Comparison of ENCODE assay signal across 11 cellular contexts in the genomic region with DNA sequence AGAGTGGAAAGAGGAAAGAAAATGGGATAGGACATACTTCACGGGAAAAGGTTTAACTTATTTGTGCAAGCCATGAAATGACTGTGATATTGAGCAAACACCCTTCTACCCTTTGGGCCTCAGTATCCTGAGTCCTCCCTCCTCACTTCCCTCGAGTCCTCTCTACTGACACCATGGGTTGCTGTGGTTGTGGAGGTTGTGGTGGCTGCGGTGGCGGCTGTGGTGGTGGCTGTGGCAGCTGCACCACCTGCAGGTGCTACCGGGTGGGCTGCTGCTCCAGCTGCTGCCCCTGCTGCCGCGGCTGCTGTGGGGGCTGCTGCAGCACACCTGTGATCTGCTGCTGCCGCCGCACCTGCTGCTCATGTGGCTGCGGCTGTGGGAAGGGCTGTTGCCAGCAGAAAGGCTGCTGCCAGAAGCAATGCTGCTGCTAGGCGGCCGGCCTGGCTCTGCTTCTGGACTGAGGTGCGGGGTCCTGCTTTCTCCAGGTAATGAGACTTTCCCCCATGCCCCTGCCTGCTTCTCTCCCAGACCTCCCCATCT. TPM values are rescaled to one million over a fixed set of nuclear protein-coding genes. Genes with fewer than 3 reads are reported as not detected.
"Had no signal": no experiment of that assay in that cellular context is flagged by ENCODE, and none has a peak within 500 bp of the region (broad histone marks: within the 10 kb centered on the region; RNA-seq: fewer than 3 reads in every experiment).

TSS of gene SCYGR5 (plus strand) at position 174 of the 540 bp plus-strand sequence. CDS start at position 174, 0 bp downstream.

RNA-seq across cellular contexts. Expression of gene SCYGR5, which starts in this region (rescaled TPM):
- total RNA-seq: LHCN-M2; MCF 10A; OCI-LY7; PC-9; Right ventricle myocardium inferior; RPMI7951; SJCRH30; SK-MEL-5; T-cell; T-helper 1 cell treated with Interleukin-12 subunit alpha and Interleukin-12 subunit beta and Interleukin-4 antibody, amounts not matched to agents 30 ng/mL and 1 ng/mL, for 36 hours; T-helper 17 cell had no signal
